Comparison of ENCODE assay signal across 18 cellular contexts in the genomic region with DNA sequence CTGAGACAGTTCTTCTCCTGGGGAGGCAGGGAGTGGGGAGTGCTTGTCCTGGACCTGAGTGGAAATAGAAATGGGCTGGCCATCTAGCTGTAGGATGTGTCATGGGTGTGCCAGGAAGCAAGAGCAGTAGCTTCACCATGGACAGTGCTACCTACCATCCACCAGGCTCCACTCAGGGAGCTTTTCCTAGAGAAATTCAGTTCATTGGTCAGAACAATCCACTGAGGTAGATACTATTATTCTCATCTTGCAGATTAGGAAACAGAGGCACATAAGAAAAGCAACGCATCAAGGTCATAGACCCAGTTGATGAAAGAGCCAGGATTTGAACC.
DNase-seq lines count a peak whose midpoint lies in the region; ATAC-seq, FAIRE-seq and TF ChIP-seq lines count a peak whose summit lies in the region.
"Had no signal": no experiment of that assay in that cellular context is flagged by ENCODE, and none has a peak within 500 bp of the region (broad histone marks: within the 10 kb centered on the region; RNA-seq: fewer than 3 reads in every experiment).

No MANE protein-coding gene starts in this region.

- H2BK5ac ChIP-seq in IMR-90 (ENCODE audit: low read depth, low read length, poor library complexity, severe bottlenecking): no peak overlapping the region

- DNase-seq in activated naive CD8-positive, alpha-beta T cell treated with anti-CD3 and anti-CD28 coated beads for 36 hours: no peak
- no peak for DNase-seq in activated naive CD8-positive, alpha-beta T cell treated with anti-CD3 and anti-CD28 coated beads, Interleukin-2, amount 50 U/mL, for 24 hours
- DNase-seq in IMR-90 (no peak), globus pallidus (ENCODE audit: low spot score) (no peak), GM12892 (ENCODE audit: insufficient read length) (no peak)
- DNase-seq in stimulated activated naive CD8-positive, alpha-beta T cell treated with anti-CD3 and anti-CD28 coated beads, Interleukin-15, amount 100 ng/mL, for 72 hours: no peak
- DNase-seq: COR-L47; DMS153; HCEC 1CT; NCI-H1092; NCI-H2107; NCI-H226; NCI-H526; NK-92 treated with Interleukin-12 subunit alpha and Interleukin-12 subunit beta, amount 100 ng/mL, for 24 hours; Right ventricle myocardium superior had no signal

- BruUV-seq in IMR-90 (replicated peaks; lab: Mats Ljungman, UMichigan): no TSS peak

- CTCF ChIA-PET in IMR-90 (lab: Yijun Ruan, JAX): interaction anchor here (0.7 kb wide), 1 partner anchor 878 kb away, joined by 3 read pairs; no protein-coding TSS in a partner anchor

- no peak overlapping the region for H4K91ac ChIP-seq in IMR-90 (ENCODE audit: insufficient read depth, low read depth, low read length)

- peaks cover 0 to 7% of the 10 kb centered on the region in 2 experiments; a peak in 1 of 4 replicates for H3K79me1 ChIP-seq in IMR-90 (ENCODE audit: low read depth in 1 of 2, low read length in 2 of 2)

- dilution Hi-C loops in IMR-90 (cut with HindIII; ENCODE audit: low sequenced_read_pairs, unreplicated experiment): no loop called here

- peak overlapping the region; percentile 54; the same call in 1 of the 2 replicates for H2AK5ac ChIP-seq in IMR-90 (ENCODE audit: low read depth, low read length)

- no peaks in the 10 kb centered on the region for H3K27me3 Mint-ChIP-seq in activated naive CD8-positive, alpha-beta T cell treated with anti-CD3 and anti-CD28 coated beads for 36 hours
- H3K27me3 Mint-ChIP-seq in activated naive CD8-positive, alpha-beta T cell treated with anti-CD3 and anti-CD28 coated beads, Interleukin-2, amount 50 U/mL, for 24 hours: no peaks in the 10 kb centered on the region
- H3K27me3 Mint-ChIP-seq in activated T-helper 17 cell treated with anti-CD3 and anti-CD28 coated beads, Interleukin-2, amount 50 U/mL, for 72 hours: no peaks in the 10 kb centered on the region
- no peaks in the 10 kb centered on the region for H3K27me3 Mint-ChIP-seq in stimulated activated naive CD8-positive, alpha-beta T cell treated with anti-CD3 and anti-CD28 coated beads, Interleukin-15, amount 100 ng/mL, for 72 hours

- no peak overlapping the region for H3K9ac ChIP-seq in IMR-90 (ENCODE audit: low read depth, low read length)

- no peaks in the 10 kb centered on the region for H3K9me3 Mint-ChIP-seq in activated naive CD8-positive, alpha-beta T cell treated with anti-CD3 and anti-CD28 coated beads for 36 hours
- no peaks in the 10 kb centered on the region for H3K9me3 Mint-ChIP-seq in activated naive CD8-positive, alpha-beta T cell treated with anti-CD3 and anti-CD28 coated beads, Interleukin-2, amount 50 U/mL, for 24 hours
- no peaks in the 10 kb centered on the region for H3K9me3 Mint-ChIP-seq in activated T-helper 17 cell treated with anti-CD3 and anti-CD28 coated beads, Interleukin-2, amount 50 U/mL, for 72 hours
- H3K9me3 Mint-ChIP-seq in stimulated activated naive CD8-positive, alpha-beta T cell treated with anti-CD3 and anti-CD28 coated beads, Interleukin-15, amount 100 ng/mL, for 72 hours: no peaks in the 10 kb centered on the region

- H2BK20ac ChIP-seq in IMR-90 (ENCODE audit: low read depth, low read length): no peak overlapping the region

- H4K8ac ChIP-seq in IMR-90 (ENCODE audit: low read depth in 2 of 2, low read length in 2 of 2): no peak overlapping the region

- H2BK120ac ChIP-seq in IMR-90 (ENCODE audit: low read depth, low read length): no peak overlapping the region

- H3K23ac ChIP-seq in IMR-90 (ENCODE audit: low read depth, low read length): no peak overlapping the region

- H3K4me1 ChIP-seq in IMR-90 (ENCODE audit: control insufficient read depth, insufficient read depth, low read length) (peaks cover 7% of the 10 kb centered on the region), neutrophil (ENCODE audit: control insufficient read depth in 1 of 2, insufficient read depth in 1 of 2, low read depth in 1 of 2, low read length in 1 of 2) (peaks cover 28 to 33% of the 10 kb centered on the region in 2 experiments)

- no peak for ATAC-seq in activated naive CD8-positive, alpha-beta T cell treated with anti-CD3 and anti-CD28 coated beads, Interleukin-2, amount 50 U/mL, for 24 hours
- no peak for ATAC-seq in IMR-90 (ENCODE audit: low read depth)
- ATAC-seq in activated T-helper 17 cell treated with anti-CD3 and anti-CD28 coated beads, Interleukin-2, amount 50 U/mL, for 72 hours (replicated peaks): no peak
- no peak for ATAC-seq in stimulated activated naive CD8-positive, alpha-beta T cell treated with anti-CD3 and anti-CD28 coated beads, Interleukin-15, amount 100 ng/mL, for 72 hours
- ATAC-seq: K562 had no signal

- no peak overlapping the region for H2AK9ac ChIP-seq in IMR-90 (replicated peaks; ENCODE audit: low read depth, low read length, poor library complexity)

- H3K27me3 ChIP-seq in IMR-90 (ENCODE audit: control insufficient read depth, insufficient read depth, low read length) (no peaks in the 10 kb centered on the region), neutrophil (no peaks in the 10 kb centered on the region)

- TF ChIP-seq POLR2A in IMR-90 (IDR thresholded peaks at IDR 0.05; ENCODE audit: low read depth, low read length): no peak
- no peak for TF ChIP-seq POLR2A in GM12892 (IDR thresholded peaks at IDR 0.05; ENCODE audit: low read depth, low read length)

- H3K18ac ChIP-seq in IMR-90 (ENCODE audit: low read depth, low read length): no peak overlapping the region

- WGBS in IMR-90 (ENCODE audit: extremely low coverage in 2 of 2, insufficient read length in 1 of 2), 2 experiments: no CpG with 5 or more reads among the region's 1 CpG

- no peak overlapping the region for H4K5ac ChIP-seq in IMR-90 (ENCODE audit: low read depth, low read length)

- in situ Hi-C loops in IMR-90 (cut with MboI; ENCODE audit: low sequenced_read_pairs): loop anchor here (10.0 kb wide), 1 partner anchor 434 kb away; no protein-coding TSS in a partner anchor

- H3K9me3 ChIP-seq in IMR-90 (ENCODE audit: control insufficient read depth, insufficient read depth, low read length): no peaks in the 10 kb centered on the region
- no peaks in the 10 kb centered on the region for H3K9me3 ChIP-seq in neutrophil

- no peaks in the 10 kb centered on the region for H4K20me1 ChIP-seq in IMR-90 (ENCODE audit: insufficient read depth, low read length)

- no peak overlapping the region for H3K27ac Mint-ChIP-seq in activated naive CD8-positive, alpha-beta T cell treated with anti-CD3 and anti-CD28 coated beads for 36 hours
- no peak overlapping the region for H3K27ac Mint-ChIP-seq in activated naive CD8-positive, alpha-beta T cell treated with anti-CD3 and anti-CD28 coated beads, Interleukin-2, amount 50 U/mL, for 24 hours
- H3K27ac Mint-ChIP-seq in activated T-helper 17 cell treated with anti-CD3 and anti-CD28 coated beads, Interleukin-2, amount 50 U/mL, for 72 hours: no peak overlapping the region
- H3K27ac Mint-ChIP-seq in stimulated activated naive CD8-positive, alpha-beta T cell treated with anti-CD3 and anti-CD28 coated beads, Interleukin-15, amount 100 ng/mL, for 72 hours: no peak overlapping the region

- POLR2A ChIA-PET in IMR-90 (lab: Charles Lee; ENCODE audit: unreplicated experiment): no interaction called here

- H3K4ac ChIP-seq in IMR-90 (ENCODE audit: low read depth, low read length): 0 out of 2 replicates have a peak overlapping the region, but pooled peaks have one; percentile 35

- peaks cover 8% of the 10 kb centered on the region for H3K9me1 ChIP-seq in IMR-90 (ENCODE audit: insufficient read depth, low read length)

- TF ChIP-seq CTCF in IMR-90 (conservative IDR thresholded peaks at IDR 0.05; ENCODE audit: low read depth, low read length) (no peak), neutrophil (IDR thresholded peaks at IDR 0.05) (no peak)

- peaks cover 21% of the 10 kb centered on the region for H3K4me1 Mint-ChIP-seq in activated naive CD8-positive, alpha-beta T cell treated with anti-CD3 and anti-CD28 coated beads for 36 hours
- peaks cover 30% of the 10 kb centered on the region for H3K4me1 Mint-ChIP-seq in activated naive CD8-positive, alpha-beta T cell treated with anti-CD3 and anti-CD28 coated beads, Interleukin-2, amount 50 U/mL, for 24 hours
- H3K4me1 Mint-ChIP-seq in activated T-helper 17 cell treated with anti-CD3 and anti-CD28 coated beads, Interleukin-2, amount 50 U/mL, for 72 hours: peaks cover 15% of the 10 kb centered on the region
- H3K4me1 Mint-ChIP-seq in stimulated activated naive CD8-positive, alpha-beta T cell treated with anti-CD3 and anti-CD28 coated beads, Interleukin-15, amount 100 ng/mL, for 72 hours: peaks cover 34% of the 10 kb centered on the region

- no peak overlapping the region for H3K14ac ChIP-seq in IMR-90 (replicated peaks; ENCODE audit: low read depth, low read length)

- H3K36me3 ChIP-seq in IMR-90 (ENCODE audit: control insufficient read depth, insufficient read depth, low read length) (no peaks in the 10 kb centered on the region), neutrophil (no peaks in the 10 kb centered on the region)

- H3K4me3 Mint-ChIP-seq in activated naive CD8-positive, alpha-beta T cell treated with anti-CD3 and anti-CD28 coated beads for 36 hours: peak overlapping the region; percentile 7
- no peak overlapping the region for H3K4me3 Mint-ChIP-seq in activated naive CD8-positive, alpha-beta T cell treated with anti-CD3 and anti-CD28 coated beads, Interleukin-2, amount 50 U/mL, for 24 hours
- peak overlapping the region; percentile 79 for H3K4me3 Mint-ChIP-seq in activated T-helper 17 cell treated with anti-CD3 and anti-CD28 coated beads, Interleukin-2, amount 50 U/mL, for 72 hours
- H3K4me3 Mint-ChIP-seq in stimulated activated naive CD8-positive, alpha-beta T cell treated with anti-CD3 and anti-CD28 coated beads, Interleukin-15, amount 100 ng/mL, for 72 hours: peak overlapping the region in 1 of 2 donors; percentile 83

- no peak overlapping the region for H2BK15ac ChIP-seq in IMR-90 (ENCODE audit: low read depth, low read length)

- no peak overlapping the region for H3K4me3 ChIP-seq in IMR-90 (ENCODE audit: insufficient read depth, low read depth, low read length)
- no peak overlapping the region for H3K4me3 ChIP-seq in neutrophil (ENCODE audit: low read depth in 1 of 2, low read length in 1 of 2)
- H3K4me3 ChIP-seq: K562 had no signal

- no peak overlapping the region for H2AFZ ChIP-seq in IMR-90 (replicated peaks; ENCODE audit: low read length, poor library complexity)

- H3K4me2 ChIP-seq in IMR-90 (ENCODE audit: low read depth, low read length): no peak overlapping the region

- intact Hi-C loops in IMR-90 (cut with micrococcal nuclease): loop anchor here (10.0 kb wide), 2 partner anchors 126 to 1454 kb away; no protein-coding TSS in a partner anchor

- H3K36me3 Mint-ChIP-seq in activated naive CD8-positive, alpha-beta T cell treated with anti-CD3 and anti-CD28 coated beads for 36 hours: no peaks in the 10 kb centered on the region
- H3K36me3 Mint-ChIP-seq in activated naive CD8-positive, alpha-beta T cell treated with anti-CD3 and anti-CD28 coated beads, Interleukin-2, amount 50 U/mL, for 24 hours (ENCODE audit: low read depth): peaks cover 3% of the 10 kb centered on the region
- H3K36me3 Mint-ChIP-seq in activated T-helper 17 cell treated with anti-CD3 and anti-CD28 coated beads, Interleukin-2, amount 50 U/mL, for 72 hours (ENCODE audit: low read depth): no peaks in the 10 kb centered on the region

- no peak overlapping the region for H3K27ac ChIP-seq in IMR-90 (ENCODE audit: insufficient read depth, low read length)
- H3K27ac ChIP-seq in neutrophil: peak overlapping the region; percentile 85

- H3K56ac ChIP-seq in IMR-90 (ENCODE audit: extremely low read depth, insufficient read depth, low read length): no peak overlapping the region

- no peak for TF ChIP-seq RAD21 in IMR-90 (IDR thresholded peaks at IDR 0.05; ENCODE audit: low read length)

- FAIRE-seq in GM12892 (lab: Jason Lieb, UNC): no peak
- FAIRE-seq: K562 had no signal
